Comparison of ENCODE assay signal across 9 cellular contexts in genomic region chr17:82231312-82231561, GRCh38. TPM values are rescaled to one million over a fixed set of nuclear protein-coding genes. Genes with fewer than 3 reads are reported as not detected.
DNase-seq lines count a peak whose midpoint lies in the region; ATAC-seq and TF ChIP-seq lines count a peak whose summit lies in the region.
"Had no signal": no experiment of that assay in that cellular context is flagged by ENCODE, and none has a peak within 500 bp of the region (broad histone marks: within the 10 kb centered on the region; RNA-seq: fewer than 3 reads in every experiment).

No MANE protein-coding gene starts in this region.

- no peak for TF ChIP-seq CTCF in A673 (conservative IDR thresholded peaks at IDR 0.05; ENCODE audit: low read depth, low read length)
- TF ChIP-seq CTCF in coronary artery (IDR thresholded peaks at IDR 0.05), result no peak

- peaks cover 7% of the 10 kb centered on the region for H3K27me3 ChIP-seq in A673 (replicated peaks; ENCODE audit: insufficient read depth, low read depth, low read length, poor library complexity)
- H3K27me3 ChIP-seq in mononuclear cell (ENCODE audit: insufficient read depth, low read length), result no peaks in the 10 kb centered on the region

- ATAC-seq in HG03175 (IDR thresholded peaks at IDR 0.05; ENCODE audit: unreplicated experiment) (peak; percentile 26), GM19467 (IDR thresholded peaks at IDR 0.05; ENCODE audit: unreplicated experiment) (no peak)

- H3K4me3 ChIP-seq in A673 (ENCODE audit: low read depth, low read length, poor library complexity, severe bottlenecking), result peak overlapping the region; percentile 31
- H3K4me3 ChIP-seq in coronary artery, result peak overlapping the region; percentile 90
- peak overlapping the region; percentile 68 for H3K4me3 ChIP-seq in mononuclear cell (ENCODE audit: low read length)

- POLR2A ChIA-PET in A673 (lab: Charles Lee; ENCODE audit: low non-redundant PET), result no interaction called here

- BruUV-seq in A673 (replicated peaks; lab: Mats Ljungman, UMichigan), result no TSS peak

- H3K9me3 ChIP-seq in A673 (ENCODE audit: low read depth, low read length, poor library complexity, severe bottlenecking), result no peaks in the 10 kb centered on the region
- no peaks in the 10 kb centered on the region for H3K9me3 ChIP-seq in mononuclear cell (ENCODE audit: low read depth, low read length)

- H3K27ac ChIP-seq in A673 (ENCODE audit: low read depth, low read length, poor library complexity, severe bottlenecking), result no peak overlapping the region
- H3K27ac ChIP-seq in coronary artery, result peak overlapping the region; percentile 78 to 92

- H3K36me3 ChIP-seq in A673 (ENCODE audit: insufficient read depth, low read length, poor library complexity, severe bottlenecking), result no peaks in the 10 kb centered on the region

- CTCF ChIA-PET in A673 (lab: Charles Lee), result no interaction called here

- intact Hi-C loops in A673 (cut with micrococcal nuclease; ENCODE audit: unreplicated experiment), result no loop called here

- DNase-seq in A673 (ENCODE audit: low spot score) (no peak), coronary artery (ENCODE audit: low spot score) (peak; percentile 79), D341Med (ENCODE audit: low spot score) (no peak), SK-N-DZ (ENCODE audit: low spot score) (no peak)
- DNase-seq in activated naive CD4-positive, alpha-beta T cell treated with Interleukin-2 at 50 U/mL for 16 hours, result no peak
- DNase-seq: NCI-H446 treated with DMSO at 0.1 percent for 48 hours had no signal

- H3K4me1 ChIP-seq in A673 (ENCODE audit: insufficient read depth, low read length, poor library complexity, severe bottlenecking) (peaks cover 27% of the 10 kb centered on the region), mononuclear cell (ENCODE audit: insufficient read depth, low read length) (peaks cover 91% of the 10 kb centered on the region)

RNA-seq across cellular contexts. Expression of gene SLC16A3, which starts 2.4 kb away (rescaled TPM):
- 0.97 and 2.8 TPM in 2 replicates for total RNA-seq in A673 (2021)
- 105 TPM for total RNA-seq in mononuclear cell
- polyA plus RNA-seq in SK-N-DZ (2014; cell fraction: cytosol; rRNA removed), result 70.5 and 78.7 TPM in 2 replicates
- polyA plus RNA-seq in SK-N-DZ (2014; cell fraction: nucleus; rRNA removed), result 43.3 and 51.0 TPM in 2 replicates

RNA-seq across cellular contexts. Expression of gene CCDC57, which starts 18.6 kb away (rescaled TPM):
- total RNA-seq in A673 (2021) (43.6 and 58.8 TPM in 2 replicates), mononuclear cell (36.6 TPM)
- 13.0 and 24.1 TPM in 2 replicates for polyA plus RNA-seq in SK-N-DZ (2014; cell fraction: cytosol; rRNA removed)
- polyA plus RNA-seq in SK-N-DZ (2014; cell fraction: nucleus; rRNA removed), result 39.5 and 75.5 TPM in 2 replicates

RNA-seq across cellular contexts. Expression of gene CSNK1D, which starts 42.3 kb away (rescaled TPM):
- 139 and 150 TPM in 2 replicates for total RNA-seq in A673 (2021)
- total RNA-seq in mononuclear cell, result 89.3 TPM
- polyA plus RNA-seq in SK-N-DZ (2014; cell fraction: cytosol; rRNA removed), result 25.1 and 31.2 TPM in 2 replicates
- 49.5 and 120 TPM in 2 replicates for polyA plus RNA-seq in SK-N-DZ (2014; cell fraction: nucleus; rRNA removed)

Comparison
In these comparisons a context has a peak if more than half of its experiments do, and no peak if none do; other contexts are left out.
1. H3K4me3 ChIP-seq: peak in every context shown above with its lines; median percentile 90 in coronary artery; 68 in mononuclear cell; 31 in A673.
2. RNA of gene SLC16A3, which starts 2.4 kb away (total RNA-seq): 105 TPM in mononuclear cell (single experiment); 0.97 to 2.8 TPM in A673; every median in the first group is over 10 times any median in the second.